8 cellular contexts compared by ENCODE assay signal in genomic region chr10:130190065-130190736, GRCh38. TPM values are rescaled to one million over a fixed set of nuclear protein-coding genes. Genes with fewer than 3 reads are reported as not detected.
DNase-seq lines count a peak whose midpoint lies in the region; ATAC-seq and TF ChIP-seq lines count a peak whose summit lies in the region.

No MANE protein-coding gene starts in this region.

- H3K4me1 ChIP-seq in BE2C (no peaks in the 10 kb centered on the region), mononuclear cell (ENCODE audit: insufficient read depth, low read length) (peaks cover 11% of the 10 kb centered on the region)

- H3K4me3 ChIP-seq in BE2C (ENCODE audit: low read depth, low read length) (peak overlapping the region; percentile 54), mononuclear cell (ENCODE audit: low read length) (peak overlapping the region; percentile 8)

- H3K27ac ChIP-seq in epithelial cell of prostate = no peak overlapping the region

- TF ChIP-seq CTCF in BE2C (IDR thresholded peaks at IDR 0.05; ENCODE audit: low read depth, low read length) = peak; percentile 80

- H3K9me3 ChIP-seq in BE2C = no peaks in the 10 kb centered on the region
- H3K9me3 ChIP-seq in mononuclear cell (ENCODE audit: low read depth, low read length) = no peaks in the 10 kb centered on the region

- H3K36me3 ChIP-seq in BE2C = no peaks in the 10 kb centered on the region

- ATAC-seq in GM19035 (IDR thresholded peaks at IDR 0.05; ENCODE audit: unreplicated experiment) (peak; percentile 89), HG03280 (IDR thresholded peaks at IDR 0.05; ENCODE audit: unreplicated experiment) (peak; percentile 93)

- DNase-seq in BE2C (peak; percentile 88), NCI-H82 (lab: John Stamatoyannopoulos, UW) (peak; percentile 85), epithelial cell of prostate (ENCODE audit: low read depth, low spot score) (peak; percentile 31)
- peak; percentile 90 for DNase-seq in activated CD8-positive, alpha-beta memory T cell treated with anti-CD3 and anti-CD28 coated beads, Interleukin-2, amount 50 U/mL, for 4 hours
- peak; percentile 60 to 74 for DNase-seq in stimulated activated CD8-positive, alpha-beta memory T cell treated with anti-CD3 and anti-CD28 coated beads, Interleukin-15, amount 100 ng/mL, for 4 hours (ENCODE audit: low read depth in 2 of 2)

- H3K27me3 ChIP-seq in BE2C = no peaks in the 10 kb centered on the region
- peaks cover 7% of the 10 kb centered on the region for H3K27me3 ChIP-seq in mononuclear cell (ENCODE audit: insufficient read depth, low read length)

RNA-seq across cellular contexts. Expression of gene GLRX3, which starts 54.0 kb away (rescaled TPM):
- 89.4 TPM for polyA plus RNA-seq in BE2C (2012; ENCODE audit: insufficient read depth, insufficient read length, low read depth)
- total RNA-seq in mononuclear cell = 34.1 TPM

Comparison
In these comparisons a context has a peak if more than half of its experiments do, and no peak if none do; other contexts are left out.
1. DNase-seq: peak in every context shown above with its lines; median percentile 90 in activated CD8-positive, alpha-beta memory T cell treated with anti-CD3 and anti-CD28 coated beads, Interleukin-2, amount 50 U/mL, for 4 hours; 88 in BE2C; 85 in NCI-H82; 67 in stimulated activated CD8-positive, alpha-beta memory T cell treated with anti-CD3 and anti-CD28 coated beads, Interleukin-15, amount 100 ng/mL, for 4 hours; 31 in epithelial cell of prostate.